9 cellular contexts compared by ENCODE assay signal in genomic region chr2:198054299-198054698, GRCh38.
A peak's percentile ranks its signal among the peaks of the same experiment; 100 is the strongest.
DNase-seq lines count a peak whose midpoint lies in the region; ATAC-seq and TF ChIP-seq lines count a peak whose summit lies in the region.
"Had no signal": no experiment of that assay in that cellular context is flagged by ENCODE, and none has a peak within 500 bp of the region (broad histone marks: within the 10 kb centered on the region; RNA-seq: fewer than 3 reads in every experiment).

No MANE protein-coding gene starts in this region.

- H3K9me3 Mint-ChIP-seq in Caco-2 (ENCODE audit: unreplicated experiment) = no peaks in the 10 kb centered on the region
- H3K9me3 Mint-ChIP-seq: natural killer cell had no signal

- POLR2A ChIA-PET in Caco-2 (lab: Charles Lee) = no interaction called here

- no TSS peak for BruUV-seq in Caco-2 (replicated peaks; lab: Mats Ljungman, UMichigan)

- 68 to 78% (median 72%) methylated on average over 1 of the region's 1 CpG for WGBS in heart left ventricle, 4 donors

- no peak overlapping the region for H3K27ac ChIP-seq in Karpas-422 (ENCODE audit: low read length)
- peak overlapping the region in 8 of 12 donors; percentile 9 to 57 (median 38) for H3K27ac ChIP-seq in heart left ventricle

- peak; percentile 49 to 51 for DNase-seq in Caco-2
- peak; percentile 62 for DNase-seq in Karpas-422
- DNase-seq in activated T-cell treated with anti-CD3 and anti-CD28 coated beads, Interleukin-2, amount 50 U/mL, for 48 hours = peak; percentile 53 to 60
- DNase-seq in heart left ventricle = peak in 3 of 5 donors; percentile 25 to 34 (median 30)
- peak; percentile 7 to 34 (median 18) for DNase-seq in stimulated activated CD4-positive, alpha-beta T cell treated with anti-CD3 and anti-CD28 coated beads, Interleukin-1b, Interleukin-23, amount 100 ng/mL, for 24 hours (ENCODE audit: low read depth in 4 of 4, low spot score in 1 of 4)
- no peak for DNase-seq in NCI-H2107 treated with DMSO at 0.1 percent for 48 hours (lab: John Stamatoyannopoulos, UW; ENCODE audit: unreplicated experiment)
- DNase-seq in NCI-H1436 (lab: John Stamatoyannopoulos, UW) = no peak
- DNase-seq: natural killer cell had no signal

- peak; percentile 90 for ATAC-seq in GM19463 (IDR thresholded peaks at IDR 0.05; ENCODE audit: unreplicated experiment)
- ATAC-seq in heart left ventricle = peak; percentile 33 to 68 (median 54)

- H3K4me2 ChIP-seq in Karpas-422 (ENCODE audit: low read depth, low read length, poor library complexity, severe bottlenecking) = no peak overlapping the region

- H3K9me3 ChIP-seq in Caco-2 (no peaks in the 10 kb centered on the region), Karpas-422 (ENCODE audit: low read length) (no peaks in the 10 kb centered on the region), heart left ventricle (no peaks in the 10 kb centered on the region)

- TF ChIP-seq POLR2A in heart left ventricle (IDR thresholded peaks at IDR 0.05) = no peak

- H3K4me1 Mint-ChIP-seq in Caco-2 (ENCODE audit: low read depth, unreplicated experiment) = peaks cover 1% of the 10 kb centered on the region
- H3K4me1 Mint-ChIP-seq: natural killer cell had no signal

- no peaks in the 10 kb centered on the region for H3K36me3 ChIP-seq in Caco-2 (ENCODE audit: control insufficient read depth, insufficient read depth, low read length)
- no peaks in the 10 kb centered on the region for H3K36me3 ChIP-seq in Karpas-422 (ENCODE audit: insufficient read depth, low read length)
- no peaks in the 10 kb centered on the region for H3K36me3 ChIP-seq in heart left ventricle

- H3K4me1 ChIP-seq in Caco-2 (no peaks in the 10 kb centered on the region), Karpas-422 (ENCODE audit: low read length) (no peaks in the 10 kb centered on the region), heart left ventricle (peaks cover 0 to 47% (median 17%) of the 10 kb centered on the region in 12 donors)

- no peak overlapping the region for H3K9ac ChIP-seq in Karpas-422 (ENCODE audit: low read length)

- H3K4me3 ChIP-seq in Caco-2 (ENCODE audit: low read depth, low read length) (no peak overlapping the region), Karpas-422 (ENCODE audit: low read length) (no peak overlapping the region), heart left ventricle (no peak overlapping the region)

- CTCF ChIA-PET in Caco-2 (lab: Charles Lee) = no interaction called here

- no peaks in the 10 kb centered on the region for H3K36me3 Mint-ChIP-seq in Caco-2 (ENCODE audit: insufficient read depth, unreplicated experiment)
- H3K36me3 Mint-ChIP-seq: natural killer cell had no signal

- no peaks in the 10 kb centered on the region for H4K20me1 ChIP-seq in Karpas-422 (ENCODE audit: insufficient read depth, low read depth, low read length)

- H3K4me3 Mint-ChIP-seq in Caco-2 (ENCODE audit: unreplicated experiment) = no peak overlapping the region
- H3K4me3 Mint-ChIP-seq: natural killer cell had no signal

- peaks cover 6% of the 10 kb centered on the region for H3K27me3 Mint-ChIP-seq in Caco-2 (ENCODE audit: insufficient read depth, unreplicated experiment)

- H3K9me2 ChIP-seq in Karpas-422 (replicated peaks; ENCODE audit: insufficient read depth, low read length) = no peaks in the 10 kb centered on the region

- H2AFZ ChIP-seq in Karpas-422 (ENCODE audit: low read length) = no peak overlapping the region

- TF ChIP-seq CTCF in Caco-2 (IDR thresholded peaks at IDR 0.05; ENCODE audit: insufficient read depth in 1 of 2, low read depth in 1 of 2, low read length in 1 of 2, severe bottlenecking in 1 of 2, unreplicated experiment in 1 of 2) (peak; percentile 57 to 78), heart left ventricle (IDR thresholded peaks at IDR 0.05) (peak in 9 of 12 donors; percentile 14 to 55 (median 39))

- no peaks in the 10 kb centered on the region for H3K79me2 ChIP-seq in Karpas-422 (ENCODE audit: low read length)

- intact Hi-C loops in Caco-2 (cut with micrococcal nuclease; ENCODE audit: unreplicated experiment) = loop anchor here (1.0 to 5.0 kb wide), 4 partner anchors 73 to 251 kb away; no protein-coding TSS in a partner anchor
- intact Hi-C loops in heart left ventricle (cut with DNase I) = loop anchor here in 7 of 10 donors (2.0 to 10.0 kb wide), 4 partner anchors 249 to 252 kb away; partner anchors contain the start of gene PLCL1 (in 6 of the 7)

- H3K27me3 ChIP-seq in Caco-2 (replicated peaks; ENCODE audit: control insufficient read depth, insufficient read depth, low read length) = no peaks in the 10 kb centered on the region
- no peaks in the 10 kb centered on the region for H3K27me3 ChIP-seq in Karpas-422 (ENCODE audit: low read length)
- H3K27me3 ChIP-seq in heart left ventricle = no peaks in the 10 kb centered on the region

- no peak overlapping the region for H3K27ac Mint-ChIP-seq in Caco-2 (ENCODE audit: unreplicated experiment)
- H3K27ac Mint-ChIP-seq: natural killer cell had no signal

Comparison
In these comparisons a context has a peak if more than half of its experiments do, and no peak if none do; other contexts are left out.
1. DNase-seq: peak in Caco-2 (2 of 2), Karpas-422 (single experiment), activated T-cell treated with anti-CD3 and anti-CD28 coated beads, Interleukin-2, amount 50 U/mL, for 48 hours (2 of 2), heart left ventricle (3 of 5) and stimulated activated CD4-positive, alpha-beta T cell treated with anti-CD3 and anti-CD28 coated beads, Interleukin-1b, Interleukin-23, amount 100 ng/mL, for 24 hours (4 of 4); none in NCI-H2107 treated with DMSO at 0.1 percent for 48 hours (single experiment) and NCI-H1436 (single experiment).